ENCODE assay signal across 8 cellular contexts in the genomic region with DNA sequence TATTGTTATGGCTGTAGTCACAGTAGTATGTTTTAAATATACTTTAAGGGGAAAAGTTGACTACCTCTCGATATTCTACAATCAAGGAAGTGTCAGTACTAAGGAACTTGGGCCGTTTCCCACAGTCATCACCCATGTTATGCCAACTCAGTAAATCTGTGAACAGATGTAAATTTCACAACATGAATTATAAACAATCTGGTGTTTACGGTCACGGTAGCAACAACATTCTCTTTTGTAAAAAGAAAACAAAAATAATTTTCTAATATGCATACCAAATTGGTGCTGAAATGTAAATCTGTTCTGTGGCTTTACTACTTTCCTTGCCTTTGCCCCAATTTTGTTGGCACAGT. TPM values are rescaled to one million over a fixed set of nuclear protein-coding genes. Genes with fewer than 3 reads are reported as not detected.
A peak's percentile ranks its signal among the peaks of the same experiment; 100 is the strongest.
DNase-seq lines count a peak whose midpoint lies in the region; ATAC-seq and TF ChIP-seq lines count a peak whose summit lies in the region.

No MANE protein-coding gene starts in this region.

- H3K4me2 ChIP-seq in OCI-LY1 (ENCODE audit: low read length) = peak overlapping the region; percentile 68

- peaks cover 4 to 9% of the 10 kb centered on the region in 2 donors for H3K36me3 Mint-ChIP-seq in CD14-positive monocyte

- POLR2A ChIA-PET in HEK293T (lab: Yijun Ruan, JAX) = interaction anchor here (0.9 to 3.3 kb wide), 7 partner anchors 11 to 997 kb away, joined by 3 to 18 read pairs (median 3); partner anchors contain the start of genes HS2ST1, SELENOF and ZNHIT6

- CTCF ChIA-PET in HEK293T (lab: Yijun Ruan, JAX) = interaction anchor here (2.4 to 2.7 kb wide), 2 partner anchors 16 to 48 kb away, joined by 8 to 9 read pairs; no protein-coding TSS in a partner anchor

- no peaks in the 10 kb centered on the region for H3K27me3 Mint-ChIP-seq in CD14-positive monocyte (ENCODE audit: low read depth in 3 of 3)

- H3K9me3 Mint-ChIP-seq in CD14-positive monocyte = peaks cover 0 to 2% (median 0%) of the 10 kb centered on the region in 7 donors

- H3F3A ChIP-seq in OCI-LY1 (ENCODE audit: insufficient read depth, low read length) = no peaks in the 10 kb centered on the region

- H3K9ac ChIP-seq in OCI-LY1 (ENCODE audit: low read length) (peak overlapping the region; percentile 66), endocrine pancreas (ENCODE audit: control insufficient read depth, insufficient read depth, low read length) (peak overlapping the region; percentile 97)

- no peaks in the 10 kb centered on the region for H4K20me1 ChIP-seq in OCI-LY1 (ENCODE audit: insufficient read depth, low read length)

- TF ChIP-seq CTCF in CD14-positive monocyte (IDR thresholded peaks at IDR 0.05) = no peak
- TF ChIP-seq CTCF in OCI-LY1 (IDR thresholded peaks at IDR 0.05; ENCODE audit: low read length) = no peak

- H3K4me1 ChIP-seq in OCI-LY1 (ENCODE audit: insufficient read depth, low read length, severe bottlenecking) = peaks cover 27% of the 10 kb centered on the region
- H3K4me1 ChIP-seq in endocrine pancreas (ENCODE audit: control insufficient read depth, insufficient read depth, low read length) = peaks cover 25% of the 10 kb centered on the region
- H3K4me1 ChIP-seq in neuron (ENCODE audit: insufficient read depth, low read length) = peaks cover 21% of the 10 kb centered on the region

- H3K27me3 ChIP-seq in OCI-LY1 (ENCODE audit: insufficient read depth, low read length) (no peaks in the 10 kb centered on the region), endocrine pancreas (ENCODE audit: control insufficient read depth, insufficient read depth, low read length) (no peaks in the 10 kb centered on the region), neuron (ENCODE audit: insufficient read depth, low read length) (no peaks in the 10 kb centered on the region)

- H3K36me3 ChIP-seq in OCI-LY1 (ENCODE audit: insufficient read depth, low read length) (no peaks in the 10 kb centered on the region; the same call in 1 of the 2 replicates), endocrine pancreas (ENCODE audit: control insufficient read depth, insufficient read depth, low read length) (no peaks in the 10 kb centered on the region), neuron (ENCODE audit: insufficient read depth, low read length) (peaks cover 3% of the 10 kb centered on the region)

- DNase-seq in CD14-positive monocyte (ENCODE audit: low spot score) (no peak), HEK293T (ENCODE audit: extremely low spot score) (no peak), SIG-M5 treated with dmso at 0.1 percent for 504 hours (lab: John Stamatoyannopoulos, UW; ENCODE audit: unreplicated experiment) (no peak)

- H3K27ac ChIP-seq in OCI-LY1 (ENCODE audit: low read depth, low read length, poor library complexity, severe bottlenecking) = no peak overlapping the region

- H2AFZ ChIP-seq in OCI-LY1 (ENCODE audit: low read length) (no peak overlapping the region), neuron (ENCODE audit: low read depth, low read length) (peak overlapping the region; percentile 76)

- no peaks in the 10 kb centered on the region for H3K9me3 ChIP-seq in OCI-LY1 (ENCODE audit: low read length)
- no peaks in the 10 kb centered on the region for H3K9me3 ChIP-seq in endocrine pancreas (ENCODE audit: control insufficient read depth, low read length)
- H3K9me3 ChIP-seq in neuron (ENCODE audit: low read length) = no peaks in the 10 kb centered on the region

- peaks cover 40% of the 10 kb centered on the region for H3K4me1 Mint-ChIP-seq in CD14-positive monocyte

- H3K4me3 ChIP-seq in OCI-LY1 (ENCODE audit: low read depth, low read length, poor library complexity, severe bottlenecking) = peak overlapping the region; percentile 69
- peak overlapping the region; percentile 98 for H3K4me3 ChIP-seq in endocrine pancreas (ENCODE audit: control insufficient read depth, insufficient read depth, low read length)
- peak overlapping the region; percentile 95 for H3K4me3 ChIP-seq in neuron (ENCODE audit: low read length)

- ATAC-seq in HG03108 (IDR thresholded peaks at IDR 0.05; ENCODE audit: unreplicated experiment) (no peak), GM19351 (IDR thresholded peaks at IDR 0.05; ENCODE audit: unreplicated experiment) (no peak)

- peak overlapping the region; percentile 99 to 100 for H3K4me3 Mint-ChIP-seq in CD14-positive monocyte

- peaks cover 50% of the 10 kb centered on the region for H3K79me2 ChIP-seq in OCI-LY1 (ENCODE audit: insufficient read depth, low read length)

- H3K9me2 ChIP-seq in OCI-LY1 (ENCODE audit: low read depth, low read length) = no peaks in the 10 kb centered on the region

- peak overlapping the region; percentile 98 to 100 (median 99) for H3K27ac Mint-ChIP-seq in CD14-positive monocyte

- intact Hi-C loops in CD14-positive monocyte (cut with micrococcal nuclease) = loop anchor here (2.0 to 10.0 kb wide), 2 partner anchors 69 to 209 kb away; partner anchors contain the start of genes HS2ST1 (in 1 of the 2) and SELENOF (in 1 of the 2)

TF ChIP-seq in HEK293T, 16 proteins besides CTCF, POLR2A, EP300 and RAD21:
- no peak for TF ChIP-seq NFRKB (IDR thresholded peaks at IDR 0.05)
- no peak for TF ChIP-seq LEF1 (IDR thresholded peaks at IDR 0.05; ENCODE audit: borderline replicate concordance)
- no peak for TF ChIP-seq TARDBP (IDR thresholded peaks at IDR 0.05)
- TF ChIP-seq FOXA1 (IDR thresholded peaks at IDR 0.05) = no peak
- no peak for TF ChIP-seq L3MBTL2 (conservative IDR thresholded peaks at IDR 0.05)
- no peak for TF ChIP-seq ZNF384 (IDR thresholded peaks at IDR 0.05)
- no peak for TF ChIP-seq SUZ12 (IDR thresholded peaks at IDR 0.05)
- TF ChIP-seq ARNT (IDR thresholded peaks at IDR 0.05) = no peak
- TF ChIP-seq CTBP1 (IDR thresholded peaks at IDR 0.05; ENCODE audit: borderline replicate concordance) = no peak
- no peak for TF ChIP-seq BHLHE40 (IDR thresholded peaks at IDR 0.05; ENCODE audit: borderline replicate concordance)
- TF ChIP-seq FOXK2 (IDR thresholded peaks at IDR 0.05) = no peak
- no peak for TF ChIP-seq SP1 (IDR thresholded peaks at IDR 0.05)

RNA-seq across cellular contexts. Expression of gene SH3GLB1, which starts 1.2 kb away (rescaled TPM):
- 10 to 100 TPM; 75.8 to 92.3 TPM for polyA plus RNA-seq in CD14-positive monocyte
